ENCODE assay signal across 8 cellular contexts in the genomic region with DNA sequence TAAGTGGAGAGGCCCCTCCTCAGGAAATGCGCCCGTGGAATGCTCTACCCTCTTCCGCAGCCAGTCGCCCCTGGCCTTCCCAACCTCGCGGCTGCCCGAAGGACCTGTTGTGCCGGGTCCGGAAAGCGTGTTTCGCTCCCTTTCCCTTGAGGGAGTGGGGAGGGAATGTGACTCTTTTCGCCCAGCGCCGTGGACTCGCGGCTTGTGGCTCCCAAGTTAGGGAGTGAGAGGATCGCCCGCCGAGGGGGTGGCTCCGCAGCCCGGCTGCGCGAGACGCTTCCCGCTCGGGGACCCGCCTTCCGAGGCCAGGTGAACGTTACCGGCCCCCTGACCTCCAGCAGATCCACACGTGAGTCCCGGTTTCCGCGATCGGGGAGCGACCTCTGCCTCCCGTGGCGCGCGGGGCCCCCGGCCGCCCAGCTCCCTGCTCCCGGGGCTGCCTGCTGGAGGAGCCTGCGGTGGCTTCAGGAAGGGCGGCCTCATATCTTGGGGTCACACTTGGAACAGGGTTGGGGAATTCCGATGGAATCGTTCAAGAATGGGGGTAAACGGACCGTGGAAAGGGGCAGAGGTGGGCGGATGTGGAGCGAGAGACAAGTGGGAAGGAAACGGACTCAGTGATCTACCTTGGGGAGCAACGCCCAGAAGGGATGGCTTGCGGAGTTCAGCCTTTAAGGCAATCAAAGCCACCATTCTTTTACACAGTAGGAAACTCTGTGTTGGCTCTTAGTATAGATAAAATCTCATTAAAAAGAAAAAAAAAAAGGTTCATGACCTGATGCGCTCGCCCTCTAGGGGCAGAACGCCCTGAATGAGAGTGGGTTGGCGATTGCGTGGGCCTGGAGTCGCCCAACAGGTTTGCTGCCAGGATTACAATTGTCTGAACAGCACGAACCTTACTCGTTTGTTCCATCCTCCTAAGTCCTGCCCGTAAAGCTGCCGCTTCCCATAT. TPM values are rescaled to one million over a fixed set of nuclear protein-coding genes. Genes with fewer than 3 reads are reported as not detected.
DNase-seq lines count a peak whose midpoint lies in the region; ATAC-seq, FAIRE-seq and TF ChIP-seq lines count a peak whose summit lies in the region.

No MANE protein-coding gene starts in this region.

- peaks cover 7% of the 10 kb centered on the region; the same call in 2 of the 3 replicates for H3K36me3 ChIP-seq in K562 (ENCODE audit: control insufficient read depth, insufficient read depth, low read length)

- in situ Hi-C loops in K562 (cut with MboI) = loop anchor here (25.0 kb wide), 1 partner anchor 608 kb away; no protein-coding TSS in a partner anchor

- H2AFZ ChIP-seq in K562 (ENCODE audit: low read depth, low read length) = peak overlapping the region; percentile 93

- H3K9me3 ChIP-seq in K562 (replicated peaks; ENCODE audit: control insufficient read depth, insufficient read depth, low read depth, low read length) (0 out of 2 replicates have a peak, but pooled peaks cover 3% of the 10 kb centered on the region), iPS-18c (ENCODE audit: control insufficient read depth, insufficient read depth, low read length) (no peaks in the 10 kb centered on the region)

- peak overlapping the region; percentile 88 to 98 for H3K9ac ChIP-seq in K562 (ENCODE audit: insufficient read depth in 1 of 2, low read depth in 2 of 2, low read length in 2 of 2)

- H3K27ac ChIP-seq in K562 (ENCODE audit: extremely low read depth, low read depth, low read length) (peak overlapping the region; percentile 78), skin epidermis (peak overlapping the region; percentile 31 to 89 (median 79))

- POLR2A ChIA-PET in K562 (lab: Yijun Ruan, JAX) = interaction anchor here (0.7 to 1.0 kb wide), 5 partner anchors 50 to 153 kb away, joined by 3 to 4 read pairs (median 3); no protein-coding TSS in a partner anchor

- CTCF ChIA-PET in K562 (lab: Yijun Ruan, JAX; ENCODE audit: low intra/inter-chr PET ratio) = interaction anchor here (0.5 kb wide), 1 partner anchor 49 kb away, joined by 3 read pairs; no protein-coding TSS in a partner anchor

- peak overlapping the region; percentile 93 for H3K4me2 ChIP-seq in K562 (ENCODE audit: insufficient read depth, low read length)

- H3K9me1 ChIP-seq in K562 (ENCODE audit: control insufficient read depth, insufficient read depth, low read length) = no peaks in the 10 kb centered on the region

- peak; percentile 57 for DNase-seq in activated CD8-positive, alpha-beta memory T cell treated with anti-CD3 and anti-CD28 coated beads, Interleukin-2, amount 50 U/mL, for 48 hours
- DNase-seq in activated CD8-positive, alpha-beta memory T cell treated with anti-CD3 and anti-CD28 coated beads, Interleukin-2, amount 50 U/mL, for 4 hours = no peak
- DNase-seq in NCI-H69 (lab: John Stamatoyannopoulos, UW) (peak; percentile 78), K562 (ENCODE audit: extremely low read depth in 1 of 4, low spot score in 3 of 4) (peak; percentile 51 to 78 (median 62)), putamen (ENCODE audit: low spot score) (no peak), DMS79 treated with DMSO at 0.1 percent for 48 hours (lab: John Stamatoyannopoulos, UW) (no peak)

- H4K20me1 ChIP-seq in K562 (replicated peaks; ENCODE audit: control insufficient read depth, insufficient read depth, low read length) = no peaks in the 10 kb centered on the region

- H3K79me2 ChIP-seq in K562 (ENCODE audit: control insufficient read depth, insufficient read depth, low read length) = peaks cover 26% of the 10 kb centered on the region

- 2% methylated on average over 54 of the region's 64 CpGs for WGBS in K562 (ENCODE audit: insufficient coverage, low coverage, missing lambda C conversion rate)

- TF ChIP-seq EP300 in K562 (IDR thresholded peaks at IDR 0.05; ENCODE audit: low read length) = peak; percentile 48

- BruUV-seq in K562 (replicated peaks; lab: Mats Ljungman, UMichigan) = TSS peak; percentile 58

- no peak for TF ChIP-seq POLR2A in K562 (conservative IDR thresholded peaks at IDR 0.05)

- peak overlapping the region; percentile 61 for H3K4me3 ChIP-seq in K562
- peak overlapping the region; percentile 68 for H3K4me3 ChIP-seq in iPS-18c (ENCODE audit: insufficient read depth, low read depth, low read length)
- peak overlapping the region; percentile 46 to 67 (median 60) for H3K4me3 ChIP-seq in skin epidermis

- TF ChIP-seq RAD21 in K562 (CRISPR knock-in tag; conservative IDR thresholded peaks at IDR 0.05 in 1 of 2, IDR thresholded peaks at IDR 0.05 in 1 of 2) = peak; percentile 12 to 27; a peak in 3 of 4 replicates

- no peak for FAIRE-seq in K562 (lab: Jason Lieb, UNC)

- intact Hi-C loops in K562 (cut with micrococcal nuclease) = loop anchor here (2.0 to 10.0 kb wide), 4 partner anchors 38 to 610 kb away; partner anchors contain the start of gene RNF217

- peaks cover 14 to 15% of the 10 kb centered on the region in 2 experiments for H3K4me1 ChIP-seq in K562 (replicated peaks in 1 of 2; ENCODE audit: control insufficient read depth in 2 of 2, insufficient read depth in 2 of 2, low read length in 2 of 2)

- peak; percentile 71 for ATAC-seq in K562

- TF ChIP-seq CTCF in K562 (IDR thresholded peaks at IDR 0.05 in 2 of 3, conservative IDR thresholded peaks at IDR 0.05 in 1 of 3; ENCODE audit: insufficient read depth in 2 of 3, low read depth in 1 of 3, low read length in 3 of 3) = peak; percentile 73 to 78 (median 78)

- no peaks in the 10 kb centered on the region for H3K27me3 ChIP-seq in K562 (ENCODE audit: control insufficient read depth in 2 of 2, insufficient read depth in 2 of 2, low read length in 2 of 2)

TF ChIP-seq in K562, 482 proteins besides CTCF, POLR2A, EP300 and RAD21 (continues in another document):
- TF ChIP-seq ZEB2 (IDR thresholded peaks at IDR 0.05) (0 out of 2 replicates have a peak, but pooled peaks have one; percentile 33), BRD9 (IDR thresholded peaks at IDR 0.05; ENCODE audit: low read depth, partially characterized antibody) (peak; percentile 58), ZNF384 (IDR thresholded peaks at IDR 0.05; ENCODE audit: low read depth, low read length) (peak; percentile 100), SMARCA4 (IDR thresholded peaks at IDR 0.05) (peak; percentile 63; the same call in 1 of the 2 replicates), NEUROD1 (IDR thresholded peaks at IDR 0.05; ENCODE audit: borderline replicate concordance, low read depth, low read length, partially characterized antibody) (peak; percentile 34), HDGF (IDR thresholded peaks at IDR 0.05) (peak; percentile 75; the same call in 1 of the 2 replicates), NFIX (CRISPR knock-in tag; IDR thresholded peaks at IDR 0.05; ENCODE audit: low read depth) (no peak), CBX5 (IDR thresholded peaks at IDR 0.05; ENCODE audit: borderline replicate concordance, low read depth) (peak; percentile 12; the same call in 1 of the 2 replicates), ZFPM2 (CRISPR knock-in tag; IDR thresholded peaks at IDR 0.05) (0 out of 2 replicates have a peak, but pooled peaks have one; percentile 55), PRPF4 (IDR thresholded peaks at IDR 0.05; ENCODE audit: insufficient read depth, low read depth, low read length, poor library complexity, severe bottlenecking) (no peak), MYC (IDR thresholded peaks at IDR 0.05; ENCODE audit: low read depth, low read length) (0 out of 2 replicates have a peak, but pooled peaks have one; percentile 9), MYC (CRISPR knock-in tag; IDR thresholded peaks at IDR 0.05; ENCODE audit: borderline replicate concordance, low read depth) (no peak), SMAD4 (CRISPR knock-in tag; conservative IDR thresholded peaks at IDR 0.05) (0 out of 2 replicates have a peak, but pooled peaks have one; percentile 13), GABPB1 (CRISPR knock-in tag; IDR thresholded peaks at IDR 0.05) (0 out of 2 replicates have a peak, but pooled peaks have one; percentile 46)
- TF ChIP-seq, protein P1, sequence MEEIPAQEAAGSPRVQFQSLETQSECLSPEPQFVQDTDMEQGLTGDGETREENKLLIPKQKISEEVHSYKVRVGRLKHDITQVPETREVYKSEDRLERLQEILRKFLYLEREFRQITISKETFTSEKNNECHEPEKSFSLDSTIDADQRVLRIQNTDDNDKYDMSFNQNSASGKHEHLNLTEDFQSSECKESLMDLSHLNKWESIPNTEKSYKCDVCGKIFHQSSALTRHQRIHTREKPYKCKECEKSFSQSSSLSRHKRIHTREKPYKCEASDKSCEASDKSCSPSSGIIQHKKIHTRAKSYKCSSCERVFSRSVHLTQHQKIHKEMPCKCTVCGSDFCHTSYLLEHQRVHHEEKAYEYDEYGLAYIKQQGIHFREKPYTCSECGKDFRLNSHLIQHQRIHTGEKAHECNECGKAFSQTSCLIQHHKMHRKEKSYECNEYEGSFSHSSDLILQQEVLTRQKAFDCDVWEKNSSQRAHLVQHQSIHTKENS (CRISPR knock-in tag; IDR thresholded peaks at IDR 0.05) = no peak

RNA-seq across cellular contexts. Expression of gene TPD52L1, which starts 0.9 kb away (rescaled TPM):
- total RNA-seq in K562 (2011; cell fraction: chromatin; rRNA removed; ENCODE audit: low replicate concordance) = 22.0 and 54.6 TPM in 2 replicates
- 15.3 and 21.8 TPM in 2 replicates for total RNA-seq in K562 (2011; cell fraction: nucleolus; rRNA removed)
- 31.1 and 46.6 TPM in 2 replicates for total RNA-seq in K562 (2011; cell fraction: nucleoplasm; rRNA removed)
- total RNA-seq in K562 (2014; rRNA removed) (122 and 126 TPM in 2 replicates), K562 (2014; rRNA removed; fragmentation: Illumina TruSeq; extraction: Trizol) (70.2 and 71.7 TPM in 2 replicates), K562 (2015; rRNA removed; fragmentation: Illumina TruSeq; extraction: Trizol) (56.3 and 61.5 TPM in 2 replicates), K562 (2021) (74.0 and 75.7 TPM in 2 replicates)
- polyA plus RNA-seq in K562 (2011; rRNA removed) (124 TPM in 2 replicates), K562 (2014; fragmentation: Illumina TruSeq; extraction: Trizol) (97.4 and 103 TPM in 2 replicates), K562 (2014; fragmentation: Nextera tagmentation; extraction: Ambion mirVana) (10 to 100 TPM; 12.9 to 17.1 TPM), K562 (2014; rRNA removed) (148 and 149 TPM in 2 replicates)
- 102 and 124 TPM in 2 replicates for polyA plus RNA-seq in K562 (2011; cell fraction: cytosol; rRNA removed)
- polyA plus RNA-seq in K562 (2011; cell fraction: nucleus; rRNA removed) = 44.4 and 63.0 TPM in 2 replicates
- polyA plus RNA-seq in K562 (2012) = 55.0 and 126 TPM in 2 replicates
- 92.2 and 93.3 TPM in 2 replicates for polyA minus RNA-seq in K562 (2011; rRNA and poly(A)+ RNA removed)
- polyA minus RNA-seq in K562 (2011; cell fraction: cytosol; rRNA and poly(A)+ RNA removed) = 28.4 and 31.1 TPM in 2 replicates
- 21.4 and 41.2 TPM in 2 replicates for polyA minus RNA-seq in K562 (2011; cell fraction: nucleus; rRNA and poly(A)+ RNA removed)

Comparison
In these comparisons a context has a peak if more than half of its experiments do, and no peak if none do; other contexts are left out.
1. DNase-seq: peak in activated CD8-positive, alpha-beta memory T cell treated with anti-CD3 and anti-CD28 coated beads, Interleukin-2, amount 50 U/mL, for 48 hours (single experiment), NCI-H69 (single experiment) and K562 (4 of 4); none in activated CD8-positive, alpha-beta memory T cell treated with anti-CD3 and anti-CD28 coated beads, Interleukin-2, amount 50 U/mL, for 4 hours (single experiment), putamen (single experiment) and DMS79 treated with DMSO at 0.1 percent for 48 hours (single experiment).
2. Peak in every context shown above with its lines, with median percentiles within 50 percentile points of each other: H3K4me3 ChIP-seq.